8 cellular contexts compared by ENCODE assay signal in the genomic region with DNA sequence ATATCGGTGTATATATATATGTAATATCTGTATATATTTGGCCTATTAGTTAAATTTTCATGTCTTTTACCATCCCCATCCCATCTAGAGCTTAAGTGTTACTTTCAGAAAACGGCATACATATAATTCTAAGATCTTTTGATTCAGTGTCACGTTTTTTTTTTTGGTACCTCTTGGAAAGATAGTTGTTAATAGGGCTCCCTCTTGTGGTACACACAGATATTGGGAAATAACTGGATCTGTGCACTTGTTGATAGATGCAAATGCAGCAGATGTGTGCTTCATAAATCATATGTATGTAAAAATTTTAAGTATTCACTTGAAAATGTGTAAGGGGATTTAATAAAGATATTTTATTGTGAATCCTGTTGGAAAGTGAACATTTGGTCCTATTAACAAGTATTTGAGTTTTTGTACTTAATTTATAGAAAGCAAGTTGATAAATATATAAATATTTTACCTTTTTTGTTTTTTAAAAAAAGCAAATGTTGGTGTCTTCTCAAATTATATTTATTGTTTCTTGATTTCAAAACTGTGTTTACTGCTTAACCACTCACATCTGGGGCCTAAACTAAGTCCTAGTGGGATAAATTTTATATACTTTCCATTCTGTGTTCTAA.
A peak's percentile ranks its signal among the peaks of the same experiment; 100 is the strongest.
DNase-seq lines count a peak whose midpoint lies in the region; ATAC-seq and TF ChIP-seq lines count a peak whose summit lies in the region.

No MANE protein-coding gene starts in this region.

- H3F3A ChIP-seq in OCI-LY1 (ENCODE audit: insufficient read depth, low read length): no peaks in the 10 kb centered on the region

- peaks cover 5% of the 10 kb centered on the region for H3K4me1 Mint-ChIP-seq in CD4-positive, alpha-beta T cell (ENCODE audit: low read depth)

- H3K4me2 ChIP-seq in Karpas-422 (ENCODE audit: low read depth, low read length, poor library complexity, severe bottlenecking) (no peak overlapping the region), OCI-LY1 (ENCODE audit: low read length) (no peak overlapping the region)

- H2AFZ ChIP-seq in Karpas-422 (ENCODE audit: low read length): no peak overlapping the region
- no peak overlapping the region for H2AFZ ChIP-seq in OCI-LY1 (ENCODE audit: low read length)

- no peak overlapping the region for H3K27ac Mint-ChIP-seq in CD4-positive, alpha-beta T cell

- peak; percentile 88 for TF ChIP-seq CTCF in CD4-positive, alpha-beta T cell (IDR thresholded peaks at IDR 0.05)
- TF ChIP-seq CTCF in OCI-LY1 (IDR thresholded peaks at IDR 0.05; ENCODE audit: low read length): peak; percentile 80
- peak; percentile 63 to 82 (median 74) for TF ChIP-seq CTCF in tibial nerve (IDR thresholded peaks at IDR 0.05)

- TF ChIP-seq EP300 in tibial nerve (IDR thresholded peaks at IDR 0.05): no peak

- no peak overlapping the region for H3K27ac ChIP-seq in CD4-positive, alpha-beta T cell (ENCODE audit: low read depth, low read length)
- no peak overlapping the region for H3K27ac ChIP-seq in Karpas-422 (ENCODE audit: low read length)
- H3K27ac ChIP-seq in OCI-LY1 (ENCODE audit: low read depth, low read length, poor library complexity, severe bottlenecking): no peak overlapping the region
- H3K27ac ChIP-seq in tibial nerve: peak overlapping the region in 3 of 4 donors; percentile 24 to 58 (median 52)

- H3K27me3 Mint-ChIP-seq in CD4-positive, alpha-beta T cell: no peaks in the 10 kb centered on the region

- H3K4me3 ChIP-seq in Karpas-422 (ENCODE audit: low read length) (no peak overlapping the region), OCI-LY1 (ENCODE audit: low read depth, low read length, poor library complexity, severe bottlenecking) (no peak overlapping the region), tibial nerve (no peak overlapping the region)

- CTCF ChIA-PET in CD4-positive, alpha-beta T cell (lab: Charles Lee): interaction anchor here (0.7 to 0.8 kb wide), 2 partner anchors 23 to 87 kb away, joined by 3 read pairs; no protein-coding TSS in a partner anchor

- no peaks in the 10 kb centered on the region for H3K9me3 ChIP-seq in CD4-positive, alpha-beta T cell (ENCODE audit: control insufficient read depth, low read length)
- H3K9me3 ChIP-seq in Karpas-422 (ENCODE audit: low read length): no peaks in the 10 kb centered on the region
- H3K9me3 ChIP-seq in OCI-LY1 (ENCODE audit: low read length): no peaks in the 10 kb centered on the region
- H3K9me3 ChIP-seq in tibial nerve: no peaks in the 10 kb centered on the region

- H3K36me3 Mint-ChIP-seq in CD4-positive, alpha-beta T cell (ENCODE audit: low read depth): peaks cover 23% of the 10 kb centered on the region

- POLR2A ChIA-PET in CD4-positive, alpha-beta T cell (lab: Charles Lee): interaction anchor here (0.6 to 0.7 kb wide), 2 partner anchors 59 to 427 kb away, joined by 3 to 5 read pairs; no protein-coding TSS in a partner anchor

- no peaks in the 10 kb centered on the region for H3K36me3 ChIP-seq in Karpas-422 (ENCODE audit: insufficient read depth, low read length)
- H3K36me3 ChIP-seq in OCI-LY1 (ENCODE audit: insufficient read depth, low read length): peaks cover 37% of the 10 kb centered on the region; the same call in 1 of the 2 replicates
- H3K36me3 ChIP-seq in tibial nerve: peaks cover 0 to 38% (median 7%) of the 10 kb centered on the region in 3 donors

- H3K9ac ChIP-seq in Karpas-422 (ENCODE audit: low read length): no peak overlapping the region
- no peak overlapping the region for H3K9ac ChIP-seq in OCI-LY1 (ENCODE audit: low read length)

- no peaks in the 10 kb centered on the region for H3K27me3 ChIP-seq in CD4-positive, alpha-beta T cell (ENCODE audit: control insufficient read depth, insufficient read depth, low read length)
- H3K27me3 ChIP-seq in Karpas-422 (ENCODE audit: low read length): no peaks in the 10 kb centered on the region
- no peaks in the 10 kb centered on the region for H3K27me3 ChIP-seq in OCI-LY1 (ENCODE audit: insufficient read depth, low read length)
- H3K27me3 ChIP-seq in tibial nerve: no peaks in the 10 kb centered on the region

- intact Hi-C loops in CD4-positive, alpha-beta T cell (cut with DNase I, micrococcal nuclease): loop anchor here (1.0 to 10.0 kb wide), 10 partner anchors 87 to 1480 kb away; a partner anchor contains a TSS
- intact Hi-C loops in left colon (cut with DNase I, micrococcal nuclease): loop anchor here in 1 of 2 donors (2.0 kb wide), 1 partner anchor 252 kb away; no protein-coding TSS in a partner anchor

- TF ChIP-seq POLR2A in tibial nerve (IDR thresholded peaks at IDR 0.05): no peak

- ATAC-seq in CD4-positive, alpha-beta T cell (ENCODE audit: poor library complexity): peak; percentile 55
- ATAC-seq in GM18870 (IDR thresholded peaks at IDR 0.05; ENCODE audit: unreplicated experiment): peak; percentile 52
- peak; percentile 49 for ATAC-seq in left colon

- 32 to 33% methylated on average over 3 of the region's 3 CpGs for WGBS in tibial nerve, 2 donors

- H3K4me1 ChIP-seq in Karpas-422 (ENCODE audit: low read length) (no peaks in the 10 kb centered on the region), OCI-LY1 (ENCODE audit: insufficient read depth, low read length, severe bottlenecking) (no peaks in the 10 kb centered on the region), tibial nerve (peaks cover 0 to 12% (median 4%) of the 10 kb centered on the region in 4 donors)

- no peaks in the 10 kb centered on the region for H3K9me3 Mint-ChIP-seq in CD4-positive, alpha-beta T cell

- H3K9me2 ChIP-seq in Karpas-422 (replicated peaks; ENCODE audit: insufficient read depth, low read length) (no peaks in the 10 kb centered on the region), OCI-LY1 (ENCODE audit: low read depth, low read length) (no peaks in the 10 kb centered on the region)

- no peak overlapping the region for H3K4me3 Mint-ChIP-seq in CD4-positive, alpha-beta T cell

- H4K20me1 ChIP-seq in Karpas-422 (ENCODE audit: insufficient read depth, low read depth, low read length) (no peaks in the 10 kb centered on the region), OCI-LY1 (ENCODE audit: insufficient read depth, low read length) (no peaks in the 10 kb centered on the region)

- H3K79me2 ChIP-seq in Karpas-422 (ENCODE audit: low read length): no peaks in the 10 kb centered on the region
- H3K79me2 ChIP-seq in OCI-LY1 (ENCODE audit: insufficient read depth, low read length): no peaks in the 10 kb centered on the region

- peak in 1 of 10 experiments; percentile 2 for DNase-seq in CD4-positive, alpha-beta T cell
- DNase-seq in Karpas-422 (peak; percentile 76), cerebellar cortex (ENCODE audit: low spot score) (peak; percentile 76), left colon (no peak), tibial nerve (ENCODE audit: low spot score in 2 of 2) (peak in 1 of 2 donors; percentile 79), HK-2 (ENCODE audit: unreplicated experiment) (no peak)

Comparison
In these comparisons a context has a peak if more than half of its experiments do, and no peak if none do; other contexts are left out.
1. DNase-seq: peak in Karpas-422 (single experiment) and cerebellar cortex (single experiment); none in left colon (0 of 2) and HK-2 (single experiment).
2. H3K27ac ChIP-seq: peak in tibial nerve (3 of 4); none in CD4-positive, alpha-beta T cell (single experiment), Karpas-422 (single experiment) and OCI-LY1 (single experiment).
3. Peak in every context shown above with its lines, with median percentiles within 50 percentile points of each other: ATAC-seq and CTCF ChIP-seq.